Comparison of ENCODE assay signal across 28 cellular contexts in genomic region chr6:12801141-12801540, GRCh38.
A peak's percentile ranks its signal among the peaks of the same experiment; 100 is the strongest.
DNase-seq lines count a peak whose midpoint lies in the region; ATAC-seq and TF ChIP-seq lines count a peak whose summit lies in the region.
"Had no signal": no experiment of that assay in that cellular context is flagged by ENCODE, and none has a peak within 500 bp of the region (broad histone marks: within the 10 kb centered on the region; RNA-seq: fewer than 3 reads in every experiment).

No MANE protein-coding gene starts in this region.

- DNase-seq in COLO829 (ENCODE audit: low spot score) = peak; percentile 40
- DNase-seq in NCI-H226 = peak; percentile 34
- peak; percentile 4 to 14 for DNase-seq in cardiac fibroblast (ENCODE audit: low read depth in 2 of 2)
- peak; percentile 91 to 92 for DNase-seq in trophoblast cell
- DNase-seq in NCI-H524 (lab: John Stamatoyannopoulos, UW) = no peak
- DNase-seq: activated CD4-positive, alpha-beta T cell treated with anti-CD3 and anti-CD28 coated beads for 1 hour; activated naive CD4-positive, alpha-beta T cell treated with anti-CD3 and anti-CD28 coated beads, Interleukin-2, amount 50 U/mL, for 16 hours; amniotic stem cell; glutamatergic neuron; IMR-90; left ventricle myocardium inferior; mesenchymal stem cell; NCI-H1092; NCI-H187; NCI-H2171 treated with DMSO at 0.1 percent for 48 hours; NCI-H526; nephron progenitor cell; NK-92 treated with Interleukin-12 subunit alpha and Interleukin-12 subunit beta, amount 100 ng/mL, for 24 hours; retina; Right ventricle myocardium superior; small intestine; stimulated activated naive CD4-positive, alpha-beta T cell treated with Interleukin-2 at 50 U/mL for 16 hours; T-helper 2 cell had no signal

- H4K8ac ChIP-seq in trophoblast cell (ENCODE audit: low read depth, low read length) = no peak overlapping the region

- H2AK5ac ChIP-seq in trophoblast cell (ENCODE audit: low read length) = no peak overlapping the region

- H3K36me3 ChIP-seq in trophoblast cell (ENCODE audit: control insufficient read depth in 1 of 2, insufficient read depth in 2 of 2, low read length in 2 of 2) = no peaks in the 10 kb centered on the region
- H3K36me3 ChIP-seq: left ventricle myocardium inferior had no signal

- H2BK5ac ChIP-seq in trophoblast cell (ENCODE audit: low read depth, low read length, poor library complexity) = no peak overlapping the region

- H2BK12ac ChIP-seq in trophoblast cell (ENCODE audit: low read length) = no peak overlapping the region

- no peak for ATAC-seq in GM19328 (IDR thresholded peaks at IDR 0.05; ENCODE audit: unreplicated experiment)
- ATAC-seq in GM21515 (IDR thresholded peaks at IDR 0.05; ENCODE audit: unreplicated experiment) = no peak
- ATAC-seq: activated T-helper 17 cell treated with anti-CD3 and anti-CD28 coated beads, Interleukin-2, amount 50 U/mL, for 72 hours; HCT116 had no signal

- H3K9me3 ChIP-seq in trophoblast cell (ENCODE audit: insufficient read depth, low read depth, low read length) = no peaks in the 10 kb centered on the region
- H3K9me3 ChIP-seq: left ventricle myocardium inferior had no signal

- no peaks in the 10 kb centered on the region for H3K4me1 ChIP-seq in trophoblast cell (ENCODE audit: control insufficient read depth in 1 of 2, insufficient read depth in 2 of 2, low read length in 2 of 2)
- H3K4me1 ChIP-seq: left ventricle myocardium inferior, parathyroid adenoma had no signal

- H4K91ac ChIP-seq in trophoblast cell (ENCODE audit: low read depth, low read length) = no peak overlapping the region

- WGBS in trophoblast cell (ENCODE audit: extremely low coverage, insufficient coverage, insufficient read length) = 100% methylated on average over 1 of the region's 3 CpGs

- no peak overlapping the region for H3K4ac ChIP-seq in trophoblast cell (ENCODE audit: low read depth, low read length)

- no peak overlapping the region for H3K27ac ChIP-seq in trophoblast cell (ENCODE audit: low read depth, low read length)
- H3K27ac ChIP-seq: left ventricle myocardium inferior, parathyroid adenoma had no signal

- H3K27me3 ChIP-seq in trophoblast cell (ENCODE audit: insufficient read depth, low read length) = no peaks in the 10 kb centered on the region

- H3K4me2 ChIP-seq in trophoblast cell (ENCODE audit: low read length) = no peak overlapping the region

- no peak overlapping the region for H3K14ac ChIP-seq in trophoblast cell (ENCODE audit: low read length)

- H3K9ac ChIP-seq in trophoblast cell (ENCODE audit: low read length) = no peak overlapping the region
- H3K9ac ChIP-seq: parathyroid adenoma had no signal

- no peak overlapping the region for H3K23ac ChIP-seq in trophoblast cell (ENCODE audit: low read length)

- H2BK120ac ChIP-seq in trophoblast cell (ENCODE audit: insufficient read depth, low read length, poor library complexity) = no peak overlapping the region

- H3K79me1 ChIP-seq in trophoblast cell (ENCODE audit: low read length) = no peaks in the 10 kb centered on the region

- no peak overlapping the region for H2AFZ ChIP-seq in trophoblast cell (ENCODE audit: insufficient read depth, low read length, poor library complexity)
- H2AFZ ChIP-seq: parathyroid adenoma had no signal

- H3K4me3 ChIP-seq in cardiac fibroblast (replicated peaks in 1 of 2; ENCODE audit: low read depth in 2 of 2, low read length in 2 of 2) = no peak overlapping the region
- H3K4me3 ChIP-seq in trophoblast cell (ENCODE audit: low read depth, low read length) = no peak overlapping the region
- H3K4me3 ChIP-seq: left ventricle myocardium inferior had no signal

- H3K79me2 ChIP-seq in trophoblast cell (ENCODE audit: control insufficient read depth, insufficient read depth, low read length, poor library complexity) = no peaks in the 10 kb centered on the region
- H3K79me2 ChIP-seq: parathyroid adenoma had no signal

- no peak overlapping the region for H4K12ac ChIP-seq in trophoblast cell (ENCODE audit: low read depth, low read length)

- TF ChIP-seq CTCF in cardiac fibroblast (IDR thresholded peaks at IDR 0.05; ENCODE audit: low read depth, low read length) = no peak

- no peak overlapping the region for H3K18ac ChIP-seq in trophoblast cell (ENCODE audit: low read length)

Comparison
In these comparisons a context has a peak if more than half of its experiments do, and no peak if none do; other contexts are left out.
1. DNase-seq: peak in COLO829 (single experiment), NCI-H226 (single experiment), cardiac fibroblast (2 of 2) and trophoblast cell (2 of 2); none in NCI-H524 (0 of 2).